ENCODE assay signal across 1 cellular context in the genomic region with DNA sequence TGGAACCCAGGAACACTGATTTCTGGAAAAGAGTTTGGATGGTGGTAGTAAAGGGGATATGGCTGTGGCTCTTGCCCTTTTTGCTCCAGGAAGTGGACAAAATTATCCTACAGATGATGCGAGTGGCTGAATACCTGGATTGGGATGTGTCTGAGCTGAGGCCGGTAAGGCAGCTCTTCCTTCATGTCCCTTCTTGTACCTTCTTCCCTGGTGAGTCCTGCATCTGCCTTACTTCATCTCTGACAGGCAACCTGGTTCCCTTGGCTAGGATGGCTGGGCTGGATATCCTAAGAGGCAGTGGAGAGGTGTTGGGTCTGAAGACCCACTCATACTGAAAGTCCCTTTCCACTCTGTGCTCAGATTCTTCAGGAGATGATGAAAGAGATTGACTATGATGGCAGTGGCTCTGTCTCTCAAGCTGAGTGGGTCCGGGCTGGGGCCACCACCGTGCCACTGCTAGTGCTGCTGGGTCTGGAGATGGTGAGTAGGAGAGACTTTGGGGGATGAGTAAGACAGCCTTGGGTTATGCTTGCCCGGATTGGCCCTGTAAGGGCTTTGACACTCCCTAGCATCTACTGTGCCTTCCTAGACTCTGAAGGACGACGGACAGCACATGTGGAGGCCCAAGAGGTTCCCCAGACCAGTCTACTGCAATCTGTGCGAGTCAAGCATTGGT.
TF ChIP-seq lines count a peak whose summit lies in the region.

No MANE protein-coding gene starts in this region.

TF ChIP-seq in SK-N-SH, 30 proteins besides CTCF, POLR2A, EP300 and RAD21:
- TF ChIP-seq, protein P1, sequence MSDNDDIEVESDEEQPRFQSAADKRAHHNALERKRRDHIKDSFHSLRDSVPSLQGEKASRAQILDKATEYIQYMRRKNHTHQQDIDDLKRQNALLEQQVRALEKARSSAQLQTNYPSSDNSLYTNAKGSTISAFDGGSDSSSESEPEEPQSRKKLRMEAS (IDR thresholded peaks at IDR 0.05; ENCODE audit: low read depth) = no peak
- TF ChIP-seq POLR2AphosphoS5 (IDR thresholded peaks at IDR 0.05; ENCODE audit: low read depth, low read length) = no peak
- no peak for TF ChIP-seq NRF1 (IDR thresholded peaks at IDR 0.05; ENCODE audit: low read depth, low read length)
- TF ChIP-seq, protein P2, sequence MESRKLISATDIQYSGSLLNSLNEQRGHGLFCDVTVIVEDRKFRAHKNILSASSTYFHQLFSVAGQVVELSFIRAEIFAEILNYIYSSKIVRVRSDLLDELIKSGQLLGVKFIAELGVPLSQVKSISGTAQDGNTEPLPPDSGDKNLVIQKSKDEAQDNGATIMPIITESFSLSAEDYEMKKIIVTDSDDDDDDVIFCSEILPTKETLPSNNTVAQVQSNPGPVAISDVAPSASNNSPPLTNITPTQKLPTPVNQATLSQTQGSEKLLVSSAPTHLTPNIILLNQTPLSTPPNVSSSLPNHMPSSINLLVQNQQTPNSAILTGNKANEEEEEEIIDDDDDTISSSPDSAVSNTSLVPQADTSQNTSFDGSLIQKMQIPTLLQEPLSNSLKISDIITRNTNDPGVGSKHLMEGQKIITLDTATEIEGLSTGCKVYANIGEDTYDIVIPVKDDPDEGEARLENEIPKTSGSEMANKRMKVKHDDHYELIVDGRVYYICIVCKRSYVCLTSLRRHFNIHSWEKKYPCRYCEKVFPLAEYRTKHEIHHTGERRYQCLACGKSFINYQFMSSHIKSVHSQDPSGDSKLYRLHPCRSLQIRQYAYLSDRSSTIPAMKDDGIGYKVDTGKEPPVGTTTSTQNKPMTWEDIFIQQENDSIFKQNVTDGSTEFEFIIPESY (IDR thresholded peaks at IDR 0.05; ENCODE audit: borderline replicate concordance, low read depth) = no peak
- TF ChIP-seq YY1 (IDR thresholded peaks at IDR 0.05; ENCODE audit: low read depth) = no peak
- TF ChIP-seq GABPA (IDR thresholded peaks at IDR 0.05; ENCODE audit: low read depth) = no peak
- TF ChIP-seq SMC3 (IDR thresholded peaks at IDR 0.05; ENCODE audit: low read depth, low read length) = no peak
